25 cellular contexts compared by ENCODE assay signal in genomic region chr9:108166509-108166908, GRCh38.
DNase-seq lines count a peak whose midpoint lies in the region; ATAC-seq, FAIRE-seq and TF ChIP-seq lines count a peak whose summit lies in the region.
"Had no signal": no experiment of that assay in that cellular context is flagged by ENCODE, and none has a peak within 500 bp of the region (broad histone marks: within the 10 kb centered on the region; RNA-seq: fewer than 3 reads in every experiment).

No MANE protein-coding gene starts in this region.

- H3K27ac Mint-ChIP-seq in type B pancreatic cell (peak overlapping the region; percentile 70), T-cell (no peak overlapping the region)
- H3K27ac Mint-ChIP-seq: CD8-positive, alpha-beta memory T cell had no signal

- BruUV-seq in HepG2 (replicated peaks; lab: Mats Ljungman, UMichigan), result no TSS peak

- no peak for TF ChIP-seq RAD21 in HepG2 (CRISPR knock-in tag; IDR thresholded peaks at IDR 0.05)

- no peak overlapping the region for H3K9ac ChIP-seq in HepG2 (ENCODE audit: insufficient read depth, low read depth, low read length)
- H3K9ac ChIP-seq: KMS-11, SK-N-SH had no signal

- H4K20me1 ChIP-seq in HepG2 (ENCODE audit: insufficient read depth, low read length), result no peaks in the 10 kb centered on the region

- H3K36me3 Mint-ChIP-seq in type B pancreatic cell (no peaks in the 10 kb centered on the region), T-cell (no peaks in the 10 kb centered on the region)

- peak; percentile 23 for DNase-seq in HepG2 (ENCODE audit: low spot score)
- DNase-seq in right lobe of liver, result no peak
- DNase-seq in NCI-H69 (lab: John Stamatoyannopoulos, UW), result peak; percentile 57
- DNase-seq in mucosa of descending colon, result no peak
- no peak for DNase-seq in type B pancreatic cell (ENCODE audit: extremely low spot score, unreplicated experiment)
- DNase-seq in gastrocnemius medialis, result no peak
- no peak for DNase-seq in hypothalamus (lab: John Stamatoyannopoulos, UW)
- DNase-seq in T-cell, result no peak
- DNase-seq: 8988T; AML-193; C1 segment of cervical spinal cord; CD8-positive, alpha-beta memory T cell; EL; H7; IMR-90; NCI-H1105 treated with DMSO at 0.1 percent for 48 hours; NCI-H1694 treated with DMSO at 0.1 percent for 48 hours; NCI-H2081 treated with DMSO at 0.1 percent for 48 hours; NCI-H2171 treated with DMSO at 0.1 percent for 48 hours; NCI-H446; SIG-M5; SK-N-SH had no signal

- 0% methylated on average over 2 of the region's 2 CpGs for WGBS in HepG2 (ENCODE audit: low lambda C conversion rate)
- WGBS in right lobe of liver (ENCODE audit: insufficient coverage, low coverage, low lambda C conversion rate, missing lambda C conversion rate), result 26% methylated on average over 2 of the region's 2 CpGs

- intact Hi-C loops in HepG2 (cut with micrococcal nuclease; ENCODE audit: unreplicated experiment), result no loop called here
- intact Hi-C loops in right lobe of liver (cut with DNase I), result no loop called here
- intact Hi-C loops in mucosa of descending colon (cut with DNase I, micrococcal nuclease), result no loop called here
- intact Hi-C loops in gastrocnemius medialis (cut with DNase I; ENCODE audit: low total_unique reads), result no loop called here

- H3K4me3 Mint-ChIP-seq in type B pancreatic cell (no peak overlapping the region), T-cell (no peak overlapping the region)
- H3K4me3 Mint-ChIP-seq: CD8-positive, alpha-beta memory T cell had no signal

- ATAC-seq in HepG2, result no peak
- no peak for ATAC-seq in right lobe of liver
- ATAC-seq in mucosa of descending colon, result peak; percentile 48
- ATAC-seq in gastrocnemius medialis, result no peak
- no peak for ATAC-seq in T-cell (replicated peaks in 1 of 4)

- CTCF ChIA-PET in HepG2 (lab: Yijun Ruan, JAX; ENCODE audit: low intra/inter-chr PET ratio, low total read pairs) (no interaction called here), T-cell (lab: Charles Lee) (no interaction called here)

- peaks cover 6% of the 10 kb centered on the region for H3K4me1 Mint-ChIP-seq in type B pancreatic cell (ENCODE audit: unreplicated experiment)
- H3K4me1 Mint-ChIP-seq in T-cell, result no peaks in the 10 kb centered on the region
- H3K4me1 Mint-ChIP-seq: CD8-positive, alpha-beta memory T cell had no signal

- H3K4me2 ChIP-seq in HepG2 (ENCODE audit: low read depth, low read length), result no peak overlapping the region
- H3K4me2 ChIP-seq: KMS-11, SK-N-SH had no signal

- TF ChIP-seq POLR2A in HepG2 (IDR thresholded peaks at IDR 0.05; ENCODE audit: insufficient read depth in 1 of 2, low read depth in 2 of 2, low read length in 2 of 2) (no peak), right lobe of liver (IDR thresholded peaks at IDR 0.05) (no peak), gastrocnemius medialis (IDR thresholded peaks at IDR 0.05) (no peak)

- H3K36me3 ChIP-seq in HepG2 (replicated peaks in 1 of 2; ENCODE audit: control insufficient read depth in 1 of 2, insufficient read depth in 2 of 2, low read length in 2 of 2) (no peaks in the 10 kb centered on the region), right lobe of liver (no peaks in the 10 kb centered on the region), mucosa of descending colon (ENCODE audit: low read depth) (no peaks in the 10 kb centered on the region), gastrocnemius medialis (no peaks in the 10 kb centered on the region)

- no peaks in the 10 kb centered on the region for H3K27me3 ChIP-seq in HepG2 (ENCODE audit: control insufficient read depth in 1 of 2, insufficient read depth in 2 of 2, low read length in 2 of 2)
- no peaks in the 10 kb centered on the region for H3K27me3 ChIP-seq in right lobe of liver
- no peaks in the 10 kb centered on the region for H3K27me3 ChIP-seq in gastrocnemius medialis

- H3K27me3 Mint-ChIP-seq in type B pancreatic cell, result peaks cover 4% of the 10 kb centered on the region
- peaks cover 0 to 4% of the 10 kb centered on the region in 2 donors for H3K27me3 Mint-ChIP-seq in T-cell
- H3K27me3 Mint-ChIP-seq: CD8-positive, alpha-beta memory T cell had no signal

- no peaks in the 10 kb centered on the region for H3K9me3 Mint-ChIP-seq in type B pancreatic cell
- H3K9me3 Mint-ChIP-seq in T-cell, result peaks cover 6 to 12% (median 8%) of the 10 kb centered on the region in 3 donors

- FAIRE-seq in HepG2 (lab: Jason Lieb, UNC), result no peak
- FAIRE-seq: HTR-8/SVneo had no signal

- peaks cover 17% of the 10 kb centered on the region for H3K4me1 ChIP-seq in HepG2 (ENCODE audit: insufficient read depth, low read length)
- H3K4me1 ChIP-seq in right lobe of liver, result no peaks in the 10 kb centered on the region
- H3K4me1 ChIP-seq in mucosa of descending colon (ENCODE audit: low read depth), result no peaks in the 10 kb centered on the region
- H3K4me1 ChIP-seq in gastrocnemius medialis, result no peaks in the 10 kb centered on the region

- no peaks in the 10 kb centered on the region for H3K79me2 ChIP-seq in HepG2 (ENCODE audit: insufficient read depth, low read length)

- H2AFZ ChIP-seq in HepG2 (ENCODE audit: low read length), result no peak overlapping the region

- H3K4me3 ChIP-seq in HepG2 (replicated peaks in 1 of 3; ENCODE audit: insufficient read depth in 1 of 3, low read depth in 2 of 3, low read length in 3 of 3) (no peak overlapping the region), right lobe of liver (no peak overlapping the region), mucosa of descending colon (no peak overlapping the region), gastrocnemius medialis (no peak overlapping the region)

- TF ChIP-seq CTCF in HepG2 (CRISPR knock-in tag; IDR thresholded peaks at IDR 0.05) (no peak), right lobe of liver (IDR thresholded peaks at IDR 0.05) (no peak), mucosa of descending colon (IDR thresholded peaks at IDR 0.05) (no peak), type B pancreatic cell (conservative IDR thresholded peaks at IDR 0.05) (no peak), gastrocnemius medialis (IDR thresholded peaks at IDR 0.05 in 4 of 5, conservative IDR thresholded peaks at IDR 0.05 in 1 of 5) (no peak)

- POLR2A ChIA-PET in HepG2 (lab: Yijun Ruan, JAX), result no interaction called here
- POLR2A ChIA-PET in T-cell (lab: Charles Lee), result no interaction called here

- H3K27ac ChIP-seq in HepG2 (ENCODE audit: extremely low read length, insufficient read depth, low read length), result no peak overlapping the region
- no peak overlapping the region for H3K27ac ChIP-seq in right lobe of liver
- H3K27ac ChIP-seq in gastrocnemius medialis, result no peak overlapping the region
- H3K27ac ChIP-seq: KMS-11, RWPE1 had no signal

- H3K9me3 ChIP-seq in HepG2 (ENCODE audit: low read length) (no peaks in the 10 kb centered on the region), right lobe of liver (no peaks in the 10 kb centered on the region), mucosa of descending colon (no peaks in the 10 kb centered on the region), gastrocnemius medialis (no peaks in the 10 kb centered on the region)
- H3K9me3 ChIP-seq: SK-N-SH had no signal

- TF ChIP-seq EP300 in HepG2 (IDR thresholded peaks at IDR 0.05; ENCODE audit: low read depth in 2 of 2, low read length in 2 of 2) (no peak), HepG2 (CRISPR knock-in tag; IDR thresholded peaks at IDR 0.05; ENCODE audit: borderline replicate concordance) (no peak)

- in situ Hi-C loops in HepG2 (cut with HindIII; ENCODE audit: extremely low pct_ligation_motif_present, low pct_unique_long_range_greater_than_20kb), result no loop called here
- in situ Hi-C loops in gastrocnemius medialis (cut with MboI; ENCODE audit: low sequenced_read_pairs in 4 of 4), result no loop called here

TF ChIP-seq in HepG2, 621 proteins besides CTCF, POLR2A, EP300 and RAD21 (continues in another document):
- 0 out of 2 replicates have a peak, but pooled peaks have one; percentile 26 for TF ChIP-seq HNF4G (IDR thresholded peaks at IDR 0.05; ENCODE audit: borderline replicate concordance, low read depth, low read length)
- no peak for TF ChIP-seq HNF4G (CRISPR knock-in tag; IDR thresholded peaks at IDR 0.05; ENCODE audit: borderline replicate concordance, low read depth)
- peak; percentile 96 for TF ChIP-seq NCOR1 (IDR thresholded peaks at IDR 0.05; ENCODE audit: borderline replicate concordance, low read length)
- TF ChIP-seq HNF4A (CRISPR knock-in tag; IDR thresholded peaks at IDR 0.05), result peak; percentile 76
- TF ChIP-seq HNF1B (CRISPR knock-in tag; IDR thresholded peaks at IDR 0.05), result no peak

Comparison
In these comparisons a context has a peak if more than half of its experiments do, and no peak if none do; other contexts are left out.
1. DNase-seq: peak in HepG2 (single experiment) and NCI-H69 (single experiment); none in right lobe of liver (0 of 3), mucosa of descending colon (0 of 3), type B pancreatic cell (single experiment), gastrocnemius medialis (0 of 2), hypothalamus (0 of 51) and T-cell (0 of 34).